In the genomic region with DNA sequence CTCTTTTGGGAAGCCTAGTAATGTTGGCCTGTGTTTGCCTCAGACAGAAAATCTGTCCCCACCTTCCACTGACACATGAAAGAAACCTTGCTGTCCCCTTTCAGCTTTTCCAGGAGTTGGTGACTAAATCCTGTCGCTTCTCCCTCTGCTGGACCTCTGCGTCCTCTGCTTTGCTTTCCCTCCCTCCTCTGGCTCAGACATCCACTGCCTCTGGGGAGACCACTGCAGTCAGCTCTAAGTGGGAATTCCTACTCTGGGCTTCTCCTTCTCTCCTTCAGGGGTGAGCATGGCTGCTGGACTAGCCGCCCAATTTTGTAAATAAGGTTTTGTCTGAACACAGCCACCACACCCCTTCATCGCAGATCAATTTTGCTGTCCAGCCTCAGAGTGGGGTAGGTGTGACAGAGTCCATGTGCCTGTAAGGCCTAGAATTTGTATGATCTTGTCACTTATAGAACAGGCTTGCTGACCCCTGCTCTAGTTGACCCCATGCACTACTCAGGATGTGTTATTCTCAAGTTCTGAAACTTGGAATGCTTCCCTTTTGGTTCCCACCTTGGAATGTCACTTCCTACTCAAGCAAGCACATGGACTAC, we compare ENCODE assay signal across 30 cellular contexts. TPM values are rescaled to one million over a fixed set of nuclear protein-coding genes. Genes with fewer than 3 reads are reported as not detected.
"Had no signal": no experiment of that assay in that cellular context is flagged by ENCODE, and none has a peak within 500 bp of the region (broad histone marks: within the 10 kb centered on the region; RNA-seq: fewer than 3 reads in every experiment).

No MANE protein-coding gene starts in this region.

- H3K4me1 Mint-ChIP-seq: T-cell had no signal

- DNase-seq: activated CD4-positive, alpha-beta memory T cell treated with anti-CD3 and anti-CD28 coated beads, Interleukin-2, amount 10 ng/mL, durations not matched to agents 7 days and 5 days; activated CD4-positive, alpha-beta T cell treated with anti-CD3 and anti-CD28 coated beads for 36 hours; activated CD4-positive, alpha-beta T cell treated with anti-CD3 and anti-CD28 coated beads, Interleukin-2, amount 50 U/mL, for 1 hour; activated naive CD4-positive, alpha-beta T cell treated with anti-CD3 and anti-CD28 coated beads, Interleukin-2, amount 50 U/mL, for 16 hours; activated naive CD8-positive, alpha-beta T cell treated with anti-CD3 and anti-CD28 coated beads, Interleukin-2, amount 10 ng/mL, durations not matched to agents 7 days and 5 days; activated T-cell treated with anti-CD3 and anti-CD28 coated beads, Interleukin-2, amount 50 U/mL, for 1 hour; adrenal gland; anterior cingulate cortex; central memory CD4-positive, alpha-beta T cell; KG1; NCI-H1048; NCI-H146; NCI-H187 treated with DMSO at 0.1 percent for 48 hours; NCI-H2171; NCI-H2227 treated with DMSO at 0.1 percent for 48 hours; NCI-H526; NCI-H774; NK-92 treated with Interleukin-12 subunit alpha and Interleukin-12 subunit beta, amount 100 ng/mL, for 24 hours; OCI-M1; RPMI8226; T-cell; T-helper 2 cell; T1000 had no signal

- H3K4me3 ChIP-seq: adrenal gland, breast epithelium, SK-N-MC had no signal

- H3K36me3 ChIP-seq: adrenal gland, breast epithelium had no signal

- H3K27me3 ChIP-seq: adrenal gland, breast epithelium had no signal

- H3K4me3 Mint-ChIP-seq: activated CD4-positive, alpha-beta memory T cell treated with anti-CD3 and anti-CD28 coated beads, Interleukin-2, amount 10 ng/mL, durations not matched to agents 7 days and 5 days; activated CD4-positive, alpha-beta T cell treated with anti-CD3 and anti-CD28 coated beads for 36 hours; activated naive CD8-positive, alpha-beta T cell treated with anti-CD3 and anti-CD28 coated beads, Interleukin-2, amount 10 ng/mL, durations not matched to agents 7 days and 5 days; T-cell had no signal

- ATAC-seq: activated CD4-positive, alpha-beta T cell treated with anti-CD3 and anti-CD28 coated beads for 36 hours; Panc1; Right ventricle myocardium inferior; T-cell had no signal

- H3K9me3 Mint-ChIP-seq: activated CD4-positive, alpha-beta memory T cell treated with anti-CD3 and anti-CD28 coated beads, Interleukin-2, amount 10 ng/mL, durations not matched to agents 7 days and 5 days; activated naive CD8-positive, alpha-beta T cell treated with anti-CD3 and anti-CD28 coated beads, Interleukin-2, amount 10 ng/mL, durations not matched to agents 7 days and 5 days; T-cell had no signal

- H3K27me3 Mint-ChIP-seq: activated CD4-positive, alpha-beta T cell treated with anti-CD3 and anti-CD28 coated beads for 36 hours had no signal

- H3K36me3 Mint-ChIP-seq: activated naive CD8-positive, alpha-beta T cell treated with anti-CD3 and anti-CD28 coated beads, Interleukin-2, amount 10 ng/mL, durations not matched to agents 7 days and 5 days; T-cell had no signal

- H3K27ac Mint-ChIP-seq: activated CD4-positive, alpha-beta memory T cell treated with anti-CD3 and anti-CD28 coated beads, Interleukin-2, amount 10 ng/mL, durations not matched to agents 7 days and 5 days; activated CD4-positive, alpha-beta T cell treated with anti-CD3 and anti-CD28 coated beads for 36 hours; activated naive CD8-positive, alpha-beta T cell treated with anti-CD3 and anti-CD28 coated beads, Interleukin-2, amount 10 ng/mL, durations not matched to agents 7 days and 5 days; T-cell had no signal

RNA-seq across cellular contexts. Expression of a gene that starts 23.0 kb away (rescaled TPM):
- total RNA-seq: activated CD4-positive, alpha-beta memory T cell treated with anti-CD3 and anti-CD28 coated beads, Interleukin-2, amount 10 ng/mL, durations not matched to agents 7 days and 5 days; activated CD4-positive, alpha-beta T cell treated with anti-CD3 and anti-CD28 coated beads for 36 hours; activated CD8-positive, alpha-beta memory T cell treated with anti-CD3 and anti-CD28 coated beads for 36 hours; activated naive CD8-positive, alpha-beta T cell treated with anti-CD3 and anti-CD28 coated beads, Interleukin-2, amount 10 ng/mL, durations not matched to agents 7 days and 5 days; breast epithelium; M059J; NCI-H460; Right ventricle myocardium inferior had no signal

RNA-seq across cellular contexts. Expression of a gene that starts 36.4 kb away (rescaled TPM):
- total RNA-seq: activated CD4-positive, alpha-beta memory T cell treated with anti-CD3 and anti-CD28 coated beads, Interleukin-2, amount 10 ng/mL, durations not matched to agents 7 days and 5 days; activated CD4-positive, alpha-beta T cell treated with anti-CD3 and anti-CD28 coated beads for 36 hours; M059J; NCI-H460 had no signal
